Comparison of ENCODE assay signal across 3 cellular contexts in the genomic region with DNA sequence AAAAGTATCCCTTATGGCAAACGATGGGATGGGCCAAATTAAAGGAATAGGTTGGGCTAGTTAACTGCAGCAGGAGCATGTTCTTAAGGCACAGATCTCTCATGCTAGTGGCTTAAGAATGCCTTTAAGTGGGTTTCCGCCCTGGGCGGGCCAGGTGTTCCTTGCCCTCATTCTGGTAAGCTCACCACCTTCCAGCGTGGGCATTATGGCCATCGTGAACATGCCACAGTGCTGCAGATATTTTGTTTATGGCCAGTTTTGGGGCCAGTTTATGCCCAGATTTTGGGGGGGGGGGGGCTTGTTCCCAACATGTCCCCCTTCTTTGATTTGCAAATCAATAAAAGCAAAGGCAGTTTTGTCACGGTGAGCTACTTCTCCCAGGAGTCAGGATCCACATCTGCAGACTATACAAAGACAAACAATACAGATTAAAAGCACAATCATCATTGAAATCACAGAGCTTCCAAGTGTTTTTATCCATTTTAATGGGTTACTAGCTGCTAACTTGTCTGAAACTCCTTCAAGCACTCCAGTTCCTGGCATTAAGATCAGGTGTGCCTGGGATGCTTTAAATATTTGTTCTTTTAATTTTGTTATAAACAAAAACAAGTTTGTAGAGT.
A peak's percentile ranks its signal among the peaks of the same experiment; 100 is the strongest.
DNase-seq lines count a peak whose midpoint lies in the region; ATAC-seq, FAIRE-seq and TF ChIP-seq lines count a peak whose summit lies in the region.
"Not testable (repeated sequence)": the region's sequence is repeated elsewhere in the genome, so short reads cannot be mapped to it uniquely, and the experiment has no call there.

No MANE protein-coding gene starts in this region.

- H4K8ac ChIP-seq in H1 (ENCODE audit: extremely low read depth, insufficient read depth, low read length), result not testable (repeated sequence)

- POLR2A ChIA-PET in H1 (lab: Charles Lee; ENCODE audit: partially characterized antibody), result interaction anchor here (1.2 kb wide), 1 partner anchor 10 kb away, joined by 3 read pairs; no protein-coding TSS in a partner anchor
- POLR2A ChIA-PET in HepG2 (lab: Yijun Ruan, JAX), result not testable (repeated sequence)

- not testable (repeated sequence) for TF ChIP-seq CTCF in H1 (IDR thresholded peaks at IDR 0.05; ENCODE audit: control extremely low read depth in 1 of 3, insufficient read depth in 1 of 3, low read depth in 1 of 3, low read length in 3 of 3); HepG2 (CRISPR knock-in tag; IDR thresholded peaks at IDR 0.05)

- not testable (repeated sequence) for H3K14ac ChIP-seq in H1 (ENCODE audit: insufficient read length)

- not testable (repeated sequence) for H3K79me1 ChIP-seq in H1 (ENCODE audit: low read depth, low read length)

- peaks cover 0 to 14% (median 7%) of the 10 kb centered on the region in 4 experiments; a peak in 3 of 8 replicates for H3K36me3 ChIP-seq in H1 (ENCODE audit: control insufficient read depth in 2 of 4, insufficient read depth in 4 of 4, low read length in 3 of 4)
- H3K36me3 ChIP-seq in HepG2 (replicated peaks in 1 of 2; ENCODE audit: control insufficient read depth in 1 of 2, insufficient read depth in 2 of 2, low read length in 2 of 2), result not testable (repeated sequence)

- not testable (repeated sequence) for H4K5ac ChIP-seq in H1 (ENCODE audit: insufficient read length, low read depth, low read length)

- H3K9ac ChIP-seq in H1 (replicated peaks in 1 of 4; ENCODE audit: extremely low read depth in 1 of 4, low read depth in 3 of 4, low read length in 3 of 4); HepG2 (ENCODE audit: insufficient read depth, low read depth, low read length): not testable (repeated sequence)

- intact Hi-C loops in HepG2 (cut with micrococcal nuclease; ENCODE audit: unreplicated experiment); posterior vena cava (cut with DNase I): not testable (repeated sequence)

- H3K4ac ChIP-seq in H1 (replicated peaks; ENCODE audit: insufficient read length, low read depth, low read length), result not testable (repeated sequence)

- H3K23me2 ChIP-seq in H1 (ENCODE audit: low read depth, low read length), result not testable (repeated sequence)

- H4K91ac ChIP-seq in H1 (replicated peaks; ENCODE audit: insufficient read length, low read length), result not testable (repeated sequence)

- 0 out of 2 replicates have a peak overlapping the region, but pooled peaks have one; percentile 65 for H2AK5ac ChIP-seq in H1 (ENCODE audit: low read depth, low read length)

- H4K20me1 ChIP-seq in H1 (replicated peaks in 1 of 2; ENCODE audit: control insufficient read depth in 1 of 2, insufficient read depth in 2 of 2, low read length in 2 of 2); HepG2 (ENCODE audit: insufficient read depth, low read length): not testable (repeated sequence)

- FAIRE-seq in H1 (lab: Jason Lieb, UNC); HepG2 (lab: Jason Lieb, UNC): not testable (repeated sequence)

- TF ChIP-seq RAD21 in H1 (IDR thresholded peaks at IDR 0.05 in 1 of 2, conservative IDR thresholded peaks at IDR 0.05 in 1 of 2; ENCODE audit: low read depth in 2 of 2, low read length in 2 of 2); HepG2 (CRISPR knock-in tag; IDR thresholded peaks at IDR 0.05): not testable (repeated sequence)

- CTCF ChIA-PET in H1 (lab: Charles Lee; ENCODE audit: partially characterized antibody), result interaction anchor here (0.9 kb wide), 1 partner anchor 117 kb away, joined by 3 read pairs; no protein-coding TSS in a partner anchor
- CTCF ChIA-PET in HepG2 (lab: Yijun Ruan, JAX; ENCODE audit: low intra/inter-chr PET ratio, low total read pairs), result not testable (repeated sequence)

- H3K27ac ChIP-seq in H1 (ENCODE audit: low read depth, low read length); HepG2 (ENCODE audit: extremely low read length, insufficient read depth, low read length): not testable (repeated sequence)

- not testable (repeated sequence) for H2BK5ac ChIP-seq in H1 (ENCODE audit: low read depth, low read length)

- not testable (repeated sequence) for H2BK15ac ChIP-seq in H1 (ENCODE audit: low read length)

- not testable (repeated sequence) for H2BK12ac ChIP-seq in H1 (ENCODE audit: low read depth, low read length)

- not testable (repeated sequence) for H2BK120ac ChIP-seq in H1 (replicated peaks; ENCODE audit: low read depth, low read length)

- H3K18ac ChIP-seq in H1 (ENCODE audit: extremely low read depth, low read length), result not testable (repeated sequence)

- 92% methylated on average over 5 of the region's 6 CpGs; no CpG with 5 or more reads in 1 of the 2 experiments for WGBS in H1 (ENCODE audit: extremely low coverage in 1 of 2, insufficient coverage in 1 of 2, insufficient read length in 1 of 2, insufficient replicate concordance in 2 of 2, low coverage in 1 of 2, low lambda C conversion rate in 2 of 2, missing lambda C conversion rate in 1 of 2), 2 experiments
- 32% methylated on average over 6 of the region's 6 CpGs for WGBS in HepG2 (ENCODE audit: low lambda C conversion rate)

- not testable (repeated sequence) for H2AFZ ChIP-seq in H1 (ENCODE audit: low read length); HepG2 (ENCODE audit: low read length)

- not testable (repeated sequence) for H3K56ac ChIP-seq in H1 (replicated peaks; ENCODE audit: insufficient read length, low read depth, low read length)

- H3K23ac ChIP-seq in H1 (ENCODE audit: insufficient read length), result not testable (repeated sequence)

- in situ Hi-C loops in HepG2 (cut with HindIII; ENCODE audit: extremely low pct_ligation_motif_present, low pct_unique_long_range_greater_than_20kb), result not testable (repeated sequence)

- not testable (repeated sequence) for DNase-seq in H1 (ENCODE audit: low read depth in 1 of 2, low spot score in 2 of 2); HepG2 (ENCODE audit: low spot score)
- peak; percentile 62 for DNase-seq in posterior vena cava (ENCODE audit: low spot score)

- H3K9me3 ChIP-seq in H1 (ENCODE audit: insufficient read depth in 2 of 2, low read depth in 1 of 2, low read length in 1 of 2) (peaks cover 13 to 19% of the 10 kb centered on the region in 2 experiments), HepG2 (ENCODE audit: low read length) (peaks cover 20% of the 10 kb centered on the region)

- not testable (repeated sequence) for ATAC-seq in HepG2

- H3K4me3 ChIP-seq in H1 (ENCODE audit: extremely low read depth in 1 of 4, insufficient read depth in 2 of 4, low read depth in 3 of 4, low read length in 4 of 4); HepG2 (replicated peaks in 1 of 3; ENCODE audit: insufficient read depth in 1 of 3, low read depth in 2 of 3, low read length in 3 of 3): not testable (repeated sequence)

- not testable (repeated sequence) for BruUV-seq in HepG2 (replicated peaks; lab: Mats Ljungman, UMichigan)

- TF ChIP-seq EP300 in H1 (IDR thresholded peaks at IDR 0.05; ENCODE audit: borderline replicate concordance in 1 of 2, low read depth in 2 of 2, low read length in 2 of 2); HepG2 (IDR thresholded peaks at IDR 0.05; ENCODE audit: low read depth in 2 of 2, low read length in 2 of 2); HepG2 (CRISPR knock-in tag; IDR thresholded peaks at IDR 0.05; ENCODE audit: borderline replicate concordance): not testable (repeated sequence)

- H3K79me2 ChIP-seq in H1 (ENCODE audit: control insufficient read depth in 1 of 2, insufficient read depth in 2 of 2, low read length in 2 of 2); HepG2 (ENCODE audit: insufficient read depth, low read length): not testable (repeated sequence)

- H3K4me2 ChIP-seq in H1 (ENCODE audit: insufficient read depth in 1 of 2, low read depth in 2 of 2, low read length in 2 of 2); HepG2 (ENCODE audit: low read depth, low read length): not testable (repeated sequence)

- TF ChIP-seq POLR2A in H1 (IDR thresholded peaks at IDR 0.05; ENCODE audit: control extremely low read depth in 1 of 2, low read depth in 2 of 2, low read length in 2 of 2); HepG2 (IDR thresholded peaks at IDR 0.05; ENCODE audit: insufficient read depth in 1 of 2, low read depth in 2 of 2, low read length in 2 of 2): not testable (repeated sequence)

- H3K27me3 ChIP-seq in H1 (replicated peaks in 1 of 4; ENCODE audit: control insufficient read depth in 3 of 4, extremely low read depth in 1 of 4, insufficient read depth in 3 of 4, low read length in 3 of 4); HepG2 (ENCODE audit: control insufficient read depth in 1 of 2, insufficient read depth in 2 of 2, low read length in 2 of 2): not testable (repeated sequence)

- H3K4me1 ChIP-seq in H1 (replicated peaks in 1 of 4; ENCODE audit: control insufficient read depth in 3 of 4, insufficient read depth in 4 of 4, low read length in 3 of 4); HepG2 (ENCODE audit: insufficient read depth, low read length): not testable (repeated sequence)

- H2BK20ac ChIP-seq in H1 (ENCODE audit: low read length), result not testable (repeated sequence)

TF ChIP-seq in HepG2, 621 proteins besides CTCF, POLR2A, EP300 and RAD21:
- TF ChIP-seq ZNF816 (CRISPR knock-in tag; IDR thresholded peaks at IDR 0.05; ENCODE audit: borderline replicate concordance), result peak; percentile 99
TF ChIP-seq in HepG2: peak in this region for 1; not testable (repeated sequence) for 620.
